19 cellular contexts compared by ENCODE assay signal in genomic region chr2:186687774-186688173, GRCh38. TPM values are rescaled to one million over a fixed set of nuclear protein-coding genes. Genes with fewer than 3 reads are reported as not detected.
DNase-seq lines count a peak whose midpoint lies in the region; ATAC-seq and TF ChIP-seq lines count a peak whose summit lies in the region.
"Had no signal": no experiment of that assay in that cellular context is flagged by ENCODE, and none has a peak within 500 bp of the region (broad histone marks: within the 10 kb centered on the region; RNA-seq: fewer than 3 reads in every experiment).

No MANE protein-coding gene starts in this region.

- H2AK5ac ChIP-seq in H9 (ENCODE audit: insufficient read length, low read length), result no peak overlapping the region

- H3K4me3 Mint-ChIP-seq in H9, result no peak overlapping the region
- H3K4me3 Mint-ChIP-seq: effector memory CD8-positive, alpha-beta T cell; stimulated activated effector memory CD8-positive, alpha-beta T cell treated with anti-CD3 and anti-CD28 coated beads, Interleukin-12 subunit alpha, Interleukin-12 subunit beta, amount 100 ng/mL, for 72 hours had no signal

- H3K27me3 ChIP-seq in H9 (ENCODE audit: insufficient read depth, low read length), result no peaks in the 10 kb centered on the region
- no peaks in the 10 kb centered on the region for H3K27me3 ChIP-seq in stomach
- H3K27me3 ChIP-seq: spleen, tibial nerve had no signal

- TF ChIP-seq EP300 in stomach (IDR thresholded peaks at IDR 0.05), result no peak

- no peak for TF ChIP-seq POLR2A in stomach (IDR thresholded peaks at IDR 0.05)

- H3T11ph ChIP-seq in H9 (ENCODE audit: low read length), result no peak overlapping the region

- H3K23me2 ChIP-seq in H9 (ENCODE audit: insufficient read length, low read depth, low read length, poor library complexity, severe bottlenecking), result no peaks in the 10 kb centered on the region

- H3K4ac ChIP-seq in H9 (ENCODE audit: low read depth, low read length), result no peak overlapping the region

- peaks cover 14 to 16% of the 10 kb centered on the region in 2 experiments for H3K4me1 Mint-ChIP-seq in H9
- H3K4me1 Mint-ChIP-seq: stimulated activated effector memory CD8-positive, alpha-beta T cell treated with anti-CD3 and anti-CD28 coated beads, Interleukin-12 subunit alpha, Interleukin-12 subunit beta, amount 100 ng/mL, for 72 hours had no signal

- no peak overlapping the region for H3K4me3 ChIP-seq in OCI-LY7 (ENCODE audit: low read depth, low read length, poor library complexity, severe bottlenecking)
- no peak overlapping the region for H3K4me3 ChIP-seq in fibroblast of villous mesenchyme (ENCODE audit: low read depth, low read length)
- H3K4me3 ChIP-seq in stomach, result no peak overlapping the region
- H3K4me3 ChIP-seq: SK-N-MC, spleen, tibial nerve had no signal

- H3K27me3 Mint-ChIP-seq in H9 (ENCODE audit: low read depth), result peaks cover 3% of the 10 kb centered on the region

- no peaks in the 10 kb centered on the region for H4K20me1 ChIP-seq in OCI-LY7 (ENCODE audit: insufficient read depth, low read length)
- H4K20me1 ChIP-seq in H9 (ENCODE audit: control insufficient read depth, insufficient read depth, insufficient read length), result no peaks in the 10 kb centered on the region

- no TSS peak for BruUV-seq in OCI-LY7 (replicated peaks; lab: Mats Ljungman, UMichigan)

- no peak overlapping the region for H2BK120ac ChIP-seq in H9 (ENCODE audit: low read depth, low read length, poor library complexity, severe bottlenecking)

- no peak overlapping the region for H3K18ac ChIP-seq in H9 (ENCODE audit: insufficient read length, low read depth, low read length)

- peaks cover 3 to 8% (median 6%) of the 10 kb centered on the region in 3 experiments; a peak in 5 of 7 replicates for H3K36me3 Mint-ChIP-seq in H9 (ENCODE audit: insufficient read depth in 1 of 3, low read depth in 3 of 3)
- H3K36me3 Mint-ChIP-seq: stimulated activated effector memory CD8-positive, alpha-beta T cell treated with anti-CD3 and anti-CD28 coated beads, Interleukin-12 subunit alpha, Interleukin-12 subunit beta, amount 100 ng/mL, for 72 hours had no signal

- no peaks in the 10 kb centered on the region for H3K36me3 ChIP-seq in OCI-LY7 (ENCODE audit: insufficient read depth, low read length)
- no peaks in the 10 kb centered on the region for H3K36me3 ChIP-seq in stomach
- H3K36me3 ChIP-seq: spleen, tibial nerve had no signal

- intact Hi-C loops in OCI-LY7 (cut with micrococcal nuclease; ENCODE audit: unreplicated experiment), result no loop called here
- intact Hi-C loops in stomach (cut with DNase I; ENCODE audit: low total_unique reads), result no loop called here

- no peak overlapping the region for H2BK12ac ChIP-seq in H9 (ENCODE audit: insufficient read length, low read depth, low read length)

- H3K79me2 ChIP-seq in OCI-LY7 (ENCODE audit: insufficient read depth, low read depth, low read length), result no peaks in the 10 kb centered on the region
- H3K79me2 ChIP-seq in H9 (ENCODE audit: insufficient read depth, low read length), result no peaks in the 10 kb centered on the region

- H2BK20ac ChIP-seq in H9 (ENCODE audit: low read depth, low read length, poor library complexity, severe bottlenecking), result no peak overlapping the region

- 100% methylated on average over 1 of the region's 1 CpG for WGBS in H9 (ENCODE audit: extremely low coverage, insufficient read length, low lambda C conversion rate)
- 52 to 79% (median 62%) methylated on average over 1 of the region's 1 CpG for WGBS in stomach, 5 donors

- H3K14ac ChIP-seq in H9 (ENCODE audit: insufficient read depth, low read length), result no peak overlapping the region

- ATAC-seq in HG03095 (IDR thresholded peaks at IDR 0.05; ENCODE audit: unreplicated experiment), result no peak
- ATAC-seq: activated CD4-positive, CD25-positive, alpha-beta regulatory T cell treated with anti-CD3 and anti-CD28 coated beads, Interleukin-2, amount 50 U/mL, for 24 hours; effector memory CD8-positive, alpha-beta T cell; left lobe of liver; stimulated activated effector memory CD8-positive, alpha-beta T cell treated with anti-CD3 and anti-CD28 coated beads, Interleukin-12 subunit alpha, Interleukin-12 subunit beta, amount 100 ng/mL, for 72 hours had no signal

- CTCF ChIA-PET in OCI-LY7 (lab: Charles Lee; ENCODE audit: unreplicated experiment), result no interaction called here

- no peak for TF ChIP-seq CTCF in OCI-LY7 (conservative IDR thresholded peaks at IDR 0.05; ENCODE audit: low read length)
- no peak for TF ChIP-seq CTCF in fibroblast of villous mesenchyme (IDR thresholded peaks at IDR 0.05; ENCODE audit: insufficient read depth, low read depth, low read length)
- no peak for TF ChIP-seq CTCF in H9 (conservative IDR thresholded peaks at IDR 0.05)
- TF ChIP-seq CTCF in stomach (IDR thresholded peaks at IDR 0.05), result no peak

- H4K8ac ChIP-seq in H9 (replicated peaks; ENCODE audit: insufficient read length, low read depth, low read length), result no peak overlapping the region

- no peak overlapping the region for H3K27ac Mint-ChIP-seq in H9
- H3K27ac Mint-ChIP-seq: effector memory CD8-positive, alpha-beta T cell; stimulated activated effector memory CD8-positive, alpha-beta T cell treated with anti-CD3 and anti-CD28 coated beads, Interleukin-12 subunit alpha, Interleukin-12 subunit beta, amount 100 ng/mL, for 72 hours had no signal

- H4K91ac ChIP-seq in H9 (ENCODE audit: insufficient read length, low read depth, low read length), result no peak overlapping the region

- H2BK15ac ChIP-seq in H9 (ENCODE audit: low read depth, low read length), result no peak overlapping the region

- no peak overlapping the region for H3K4me2 ChIP-seq in OCI-LY7 (ENCODE audit: low read length)
- H3K4me2 ChIP-seq in H9 (ENCODE audit: insufficient read depth, insufficient read length, low read length), result no peak overlapping the region

- no peaks in the 10 kb centered on the region for H3K9me2 ChIP-seq in OCI-LY7 (ENCODE audit: insufficient read depth, low read length)

- H2AFZ ChIP-seq in OCI-LY7 (ENCODE audit: low read length) (no peak overlapping the region), H9 (ENCODE audit: low read length) (no peak overlapping the region)

- no peak overlapping the region for H4K5ac ChIP-seq in H9 (ENCODE audit: insufficient read length, low read depth, low read length)

- POLR2A ChIA-PET in OCI-LY7 (lab: Charles Lee), result no interaction called here

- peaks cover 12% of the 10 kb centered on the region in 2 experiments; a peak in 4 of 5 replicates for H3K9me3 Mint-ChIP-seq in H9

- H3K79me1 ChIP-seq in H9 (ENCODE audit: insufficient read depth, low read depth, low read length, poor library complexity, severe bottlenecking), result no peaks in the 10 kb centered on the region

- H3K9me3 ChIP-seq in OCI-LY7 (ENCODE audit: low read length), result peaks cover 14% of the 10 kb centered on the region; the same call in 1 of the 2 replicates
- H3K9me3 ChIP-seq in H9 (ENCODE audit: control insufficient read depth, low read depth, low read length), result peaks cover 8% of the 10 kb centered on the region
- H3K9me3 ChIP-seq in stomach, result peaks cover 0 to 11% (median 8%) of the 10 kb centered on the region in 4 donors

- H3K23ac ChIP-seq in H9 (ENCODE audit: insufficient read length, low read depth, low read length), result no peak overlapping the region

- no peak overlapping the region for H3K27ac ChIP-seq in OCI-LY7 (ENCODE audit: low read depth, low read length, poor library complexity, severe bottlenecking)
- H3K27ac ChIP-seq in H9 (ENCODE audit: insufficient read length, low read depth, low read length), result no peak overlapping the region
- H3K27ac ChIP-seq in stomach, result no peak overlapping the region
- H3K27ac ChIP-seq: C4-2B, SK-N-MC, spleen, tibial nerve had no signal

- DNase-seq in ELR (ENCODE audit: low read depth) (peak; percentile 3), M059J (ENCODE audit: low read depth) (peak; percentile 5), OCI-LY7 (ENCODE audit: low spot score) (peak; percentile 30), fibroblast of villous mesenchyme (ENCODE audit: low read depth) (peak; percentile 49), H9 (no peak), stomach (no peak)
- DNase-seq: activated gamma-delta T cell; aorta; cerebellar nuclear complex; effector memory CD8-positive, alpha-beta T cell; NCI-H1048; spleen had no signal

- no peak overlapping the region for H2BK5ac ChIP-seq in H9 (ENCODE audit: insufficient read length, low read length)

- peaks cover 3% of the 10 kb centered on the region for H3K4me1 ChIP-seq in OCI-LY7 (ENCODE audit: insufficient read depth, low read length, poor library complexity, severe bottlenecking)
- no peaks in the 10 kb centered on the region; the same call in 1 of the 2 replicates for H3K4me1 ChIP-seq in H9 (ENCODE audit: insufficient read depth, low read length)
- no peaks in the 10 kb centered on the region for H3K4me1 ChIP-seq in stomach
- H3K4me1 ChIP-seq: spleen, tibial nerve had no signal

- no peak overlapping the region for H3K56ac ChIP-seq in H9 (ENCODE audit: insufficient read length, low read depth, low read length)

- no peak overlapping the region for H3K9ac ChIP-seq in H9 (ENCODE audit: extremely low read depth, insufficient read length, low read length)

RNA-seq across cellular contexts. Expression of gene FAM171B, which starts 6.1 kb away (rescaled TPM):
- 0.69 and 1.7 TPM in 2 replicates for total RNA-seq in M059J (2014; rRNA removed; shearing (Covaris generic))
- not detected in 2 replicates for total RNA-seq in OCI-LY7 (2014; rRNA removed; shearing (Covaris generic))
- total RNA-seq in OCI-LY7 (2022) (not detected in 2 replicates), fibroblast of villous mesenchyme (20.0 and 29.4 TPM in 2 replicates), H9 (2021) (6.1 and 6.2 TPM in 2 replicates), stomach (10 to 100 TPM in 1 of 5 donors, 1 to 10 TPM in 2, under 1 TPM in 2; 0.87 to 19.5 (median 2.3) TPM)
- polyA plus RNA-seq in stomach, result 1 to 10 TPM in 2 of 3 donors, under 1 TPM in 1; 0.65 to 1.5 (median 1.1) TPM

Comparison
In these comparisons a context has a peak if more than half of its experiments do, and no peak if none do; other contexts are left out.
1. DNase-seq: peak in ELR (single experiment), M059J (single experiment), OCI-LY7 (single experiment) and fibroblast of villous mesenchyme (single experiment); none in H9 (single experiment) and stomach (single experiment).